16 cellular contexts compared by ENCODE assay signal in genomic region chr17:55144518-55144917, GRCh38.
DNase-seq lines count a peak whose midpoint lies in the region; ATAC-seq lines count a peak whose summit lies in the region.
"Had no signal": no experiment of that assay in that cellular context is flagged by ENCODE, and none has a peak within 500 bp of the region (broad histone marks: within the 10 kb centered on the region; RNA-seq: fewer than 3 reads in every experiment).

No MANE protein-coding gene starts in this region.

- ATAC-seq in GM18520 (IDR thresholded peaks at IDR 0.05; ENCODE audit: unreplicated experiment): no peak
- ATAC-seq: K562, Panc1, Right ventricle myocardium inferior had no signal

- peak; percentile 26 for DNase-seq in NCI-H2029 treated with DMSO at 0.1 percent for 48 hours (lab: John Stamatoyannopoulos, UW)
- no peak for DNase-seq in NCI-H2029 (lab: John Stamatoyannopoulos, UW)
- peak; percentile 55 for DNase-seq in NCI-H1092 treated with DMSO at 0.1 percent for 48 hours (lab: John Stamatoyannopoulos, UW)
- peak; percentile 91 for DNase-seq in NCI-H524 treated with DMSO at 0.1 percent for 48 hours (lab: John Stamatoyannopoulos, UW)
- peak; percentile 2 for DNase-seq in cerebellum (ENCODE audit: low spot score)
- no peak for DNase-seq in SW 1271 (lab: John Stamatoyannopoulos, UW)
- DNase-seq in globus pallidus (ENCODE audit: low spot score): no peak
- DNase-seq: Calu3; CD4-positive, CD25-positive, alpha-beta regulatory T cell; HFFc6; NCI-H526 treated with DMSO at 0.1 percent for 48 hours; T-helper 2 cell had no signal

Comparison
In these comparisons a context has a peak if more than half of its experiments do, and no peak if none do; other contexts are left out.
1. DNase-seq: peak in NCI-H2029 treated with DMSO at 0.1 percent for 48 hours (single experiment), NCI-H1092 treated with DMSO at 0.1 percent for 48 hours (single experiment), NCI-H524 treated with DMSO at 0.1 percent for 48 hours (single experiment) and cerebellum (single experiment); none in NCI-H2029 (single experiment), SW 1271 (0 of 2) and globus pallidus (single experiment).